19 cellular contexts compared by ENCODE assay signal in the genomic region with DNA sequence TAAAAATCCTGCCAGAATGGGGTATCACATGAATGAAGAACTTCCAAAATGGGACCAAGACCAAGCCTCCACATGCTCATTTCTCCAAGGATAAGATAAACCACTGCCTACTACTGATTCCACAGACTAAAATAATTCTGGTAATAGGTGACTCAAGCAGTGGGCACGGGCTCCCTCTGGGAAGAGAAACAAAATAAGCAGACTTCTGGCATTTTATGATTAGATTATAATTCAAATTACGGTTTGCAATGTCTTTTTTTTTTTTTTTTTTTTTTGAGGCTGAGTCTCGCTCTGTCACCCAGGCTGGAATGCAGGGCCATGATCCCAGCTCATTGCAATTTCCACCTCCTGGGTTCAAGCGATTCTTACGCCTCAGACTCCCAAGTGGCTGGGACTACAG. TPM values are rescaled to one million over a fixed set of nuclear protein-coding genes. Genes with fewer than 3 reads are reported as not detected.
A peak's percentile ranks its signal among the peaks of the same experiment; 100 is the strongest.
DNase-seq lines count a peak whose midpoint lies in the region; ATAC-seq and TF ChIP-seq lines count a peak whose summit lies in the region.
"Had no signal": no experiment of that assay in that cellular context is flagged by ENCODE, and none has a peak within 500 bp of the region (broad histone marks: within the 10 kb centered on the region; RNA-seq: fewer than 3 reads in every experiment).

No MANE protein-coding gene starts in this region.

- peak; percentile 64 for DNase-seq in AG04449 (ENCODE audit: low read depth, low spot score)
- DNase-seq in HCEC 1CT, result peak; percentile 26
- DNase-seq in astrocyte of the spinal cord (ENCODE audit: low read depth, low spot score), result peak; percentile 86
- peak in 1 of 3 donors; percentile 20 for DNase-seq in right cardiac atrium
- DNase-seq in COLO829 (ENCODE audit: low spot score), result no peak
- no peak for DNase-seq in neuronal stem cell (ENCODE audit: low spot score)
- DNase-seq in Caco-2, result no peak
- no peak for DNase-seq in NCI-H1105 treated with DMSO at 0.1 percent for 48 hours (lab: John Stamatoyannopoulos, UW)
- DNase-seq: activated CD8-positive, alpha-beta memory T cell treated with anti-CD3 and anti-CD28 coated beads, Interleukin-2, amount 50 U/mL, for 48 hours; DND-41; effector CD8-positive, alpha-beta T cell; islet precursor cell; mucosa of descending colon; NCI-H1436; NCI-H446; PC-3 had no signal

- no peak overlapping the region for H3K4me2 ChIP-seq in neuronal stem cell (ENCODE audit: insufficient read depth, low read length, poor library complexity, severe bottlenecking)

- H3K18ac ChIP-seq in neuronal stem cell (ENCODE audit: low read length), result no peak overlapping the region

- H3K36me3 ChIP-seq in neuronal stem cell (replicated peaks in 1 of 2; ENCODE audit: control insufficient read depth in 2 of 2, insufficient read depth in 2 of 2, low read length in 2 of 2) (peaks cover 0 to 1% of the 10 kb centered on the region in 2 donors), Caco-2 (ENCODE audit: control insufficient read depth, insufficient read depth, low read length) (no peaks in the 10 kb centered on the region)

- H3K9me3 ChIP-seq in right cardiac atrium (ENCODE audit: control insufficient read depth, low read length) (no peaks in the 10 kb centered on the region), neuronal stem cell (replicated peaks in 1 of 2; ENCODE audit: control insufficient read depth in 2 of 2, insufficient read depth in 1 of 2, low read depth in 1 of 2, low read length in 2 of 2) (no peaks in the 10 kb centered on the region), Caco-2 (no peaks in the 10 kb centered on the region)
- H3K9me3 ChIP-seq: mucosa of descending colon, suprapubic skin had no signal

- intact Hi-C loops in right cardiac atrium (cut with DNase I) (no loop called here), Caco-2 (cut with micrococcal nuclease; ENCODE audit: unreplicated experiment) (no loop called here)

- BruUV-seq in Caco-2 (replicated peaks; lab: Mats Ljungman, UMichigan), result no TSS peak

- H3K14ac ChIP-seq in neuronal stem cell (ENCODE audit: low read length), result no peak overlapping the region

- H3K27ac Mint-ChIP-seq in Caco-2 (ENCODE audit: unreplicated experiment), result no peak overlapping the region

- H3K4me1 ChIP-seq in right cardiac atrium (ENCODE audit: control insufficient read depth, insufficient read depth, low read length) (no peaks in the 10 kb centered on the region), neuronal stem cell (ENCODE audit: control insufficient read depth in 2 of 2, insufficient read depth in 1 of 2, low read depth in 1 of 2, low read length in 2 of 2) (no peaks in the 10 kb centered on the region), Caco-2 (no peaks in the 10 kb centered on the region)
- H3K4me1 ChIP-seq: parathyroid adenoma had no signal

- H3K4ac ChIP-seq in neuronal stem cell (ENCODE audit: low read length), result no peak overlapping the region

- H2BK120ac ChIP-seq in neuronal stem cell (ENCODE audit: low read depth, low read length), result no peak overlapping the region

- H4K8ac ChIP-seq in neuronal stem cell (ENCODE audit: low read depth, low read length), result no peak overlapping the region

- H2AK5ac ChIP-seq in neuronal stem cell (ENCODE audit: low read depth, low read length), result no peak overlapping the region

- peaks cover 2% of the 10 kb centered on the region for H3K79me1 ChIP-seq in neuronal stem cell (ENCODE audit: low read depth, low read length)

- no peak overlapping the region for H3K4me3 ChIP-seq in AG04449 (ENCODE audit: low read depth, low read length)
- no peak overlapping the region for H3K4me3 ChIP-seq in astrocyte of the spinal cord (ENCODE audit: low read depth, low read length)
- H3K4me3 ChIP-seq in right cardiac atrium (ENCODE audit: low read length), result no peak overlapping the region
- H3K4me3 ChIP-seq in neuronal stem cell (ENCODE audit: low read length in 2 of 2), result no peak overlapping the region
- no peak overlapping the region for H3K4me3 ChIP-seq in Caco-2 (ENCODE audit: low read depth, low read length)
- H3K4me3 ChIP-seq: mucosa of descending colon, suprapubic skin had no signal

- no peak overlapping the region for H3K9ac ChIP-seq in neuronal stem cell (ENCODE audit: low read depth, low read length, poor library complexity)
- H3K9ac ChIP-seq: parathyroid adenoma had no signal

- no peaks in the 10 kb centered on the region for H3K4me1 Mint-ChIP-seq in Caco-2 (ENCODE audit: low read depth, unreplicated experiment)

- H2BK12ac ChIP-seq in neuronal stem cell (ENCODE audit: low read length), result no peak overlapping the region

- no peaks in the 10 kb centered on the region for H3K9me3 Mint-ChIP-seq in Caco-2 (ENCODE audit: unreplicated experiment)

- no peak overlapping the region for H4K91ac ChIP-seq in neuronal stem cell (ENCODE audit: low read depth, low read length, poor library complexity)

- no peak overlapping the region for H3K23ac ChIP-seq in neuronal stem cell (ENCODE audit: low read depth, low read length, poor library complexity)

- WGBS in right cardiac atrium, result 48% methylated on average over 5 of the region's 5 CpGs
- no CpG with 5 or more reads among the region's 5 CpGs for WGBS in neuronal stem cell (ENCODE audit: extremely low coverage in 2 of 2, insufficient read length in 2 of 2, insufficient replicate concordance in 1 of 2), 2 donors

- H3K27me3 ChIP-seq in right cardiac atrium (ENCODE audit: control insufficient read depth, insufficient read depth), result no peaks in the 10 kb centered on the region
- H3K27me3 ChIP-seq in neuronal stem cell (ENCODE audit: control insufficient read depth in 3 of 3, insufficient read depth in 3 of 3, low read depth in 1 of 3, low read length in 3 of 3), result no peaks in the 10 kb centered on the region
- H3K27me3 ChIP-seq in Caco-2 (replicated peaks; ENCODE audit: control insufficient read depth, insufficient read depth, low read length), result no peaks in the 10 kb centered on the region
- H3K27me3 ChIP-seq: suprapubic skin had no signal

- H2BK15ac ChIP-seq in neuronal stem cell (ENCODE audit: low read length), result no peak overlapping the region

- in situ Hi-C loops in astrocyte of the spinal cord (cut with HindIII; ENCODE audit: low sequenced_read_pairs), result no loop called here

- CTCF ChIA-PET in AG04449 (lab: Yijun Ruan, JAX), result interaction anchor here (1.0 to 3.1 kb wide), 8 partner anchors 15 to 92 kb away, joined by 3 to 29 read pairs (median 6); a partner anchor contains a TSS
- CTCF ChIA-PET in Caco-2 (lab: Charles Lee), result interaction anchor here (1.3 kb wide), 1 partner anchor 51 kb away, joined by 3 read pairs; no protein-coding TSS in a partner anchor

- H2BK5ac ChIP-seq in neuronal stem cell (ENCODE audit: low read length), result no peak overlapping the region

- H3K27ac ChIP-seq in right cardiac atrium (ENCODE audit: low read length) (no peak overlapping the region), neuronal stem cell (replicated peaks; ENCODE audit: low read length) (no peak overlapping the region)
- H3K27ac ChIP-seq: parathyroid adenoma, suprapubic skin had no signal

- H2AFZ ChIP-seq in neuronal stem cell (ENCODE audit: low read length), result no peak overlapping the region
- H2AFZ ChIP-seq: parathyroid adenoma had no signal

- H3K36me3 Mint-ChIP-seq in Caco-2 (ENCODE audit: insufficient read depth, unreplicated experiment), result peaks cover 8% of the 10 kb centered on the region

- POLR2A ChIA-PET in AG04449 (lab: Yijun Ruan, JAX) (interaction anchor here (0.7 kb wide), 2 partner anchors 13 to 816 kb away, joined by 6 to 7 read pairs; no protein-coding TSS in a partner anchor), Caco-2 (lab: Charles Lee) (no interaction called here)

- TF ChIP-seq CTCF in AG04449 (IDR thresholded peaks at IDR 0.05; ENCODE audit: insufficient read depth, low read length, missing control alignments) (peak; percentile 38), astrocyte of the spinal cord (IDR thresholded peaks at IDR 0.05; ENCODE audit: low read depth, low read length) (peak; percentile 33), Caco-2 (IDR thresholded peaks at IDR 0.05; ENCODE audit: insufficient read depth in 1 of 2, low read depth in 1 of 2, low read length in 1 of 2, severe bottlenecking in 1 of 2, unreplicated experiment in 1 of 2) (no peak)

- no peak overlapping the region for H3K4me3 Mint-ChIP-seq in Caco-2 (ENCODE audit: unreplicated experiment)

- H3K27me3 Mint-ChIP-seq in Caco-2 (ENCODE audit: insufficient read depth, unreplicated experiment), result no peaks in the 10 kb centered on the region

- ATAC-seq in right cardiac atrium, result peak; percentile 72
- ATAC-seq: activated CD4-positive, CD25-positive, alpha-beta regulatory T cell treated with anti-CD3 and anti-CD28 coated beads, Interleukin-2, amount 50 U/mL, for 24 hours; mucosa of descending colon; PC-3 had no signal

RNA-seq across cellular contexts. Expression of a gene that starts 16.0 kb away (rescaled TPM):
- total RNA-seq in right cardiac atrium (100 to 1,000 TPM in 1 of 4 donors, 10 to 100 TPM in 3; 79.0 to 127 (median 84.3) TPM), Caco-2 (2022) (91.9 and 96.9 TPM in 2 replicates)
- polyA plus RNA-seq in right cardiac atrium, result 67.2 TPM
- polyA plus RNA-seq in neuronal stem cell (2013, experiment 1 of 2), result 57.2 TPM
- 62.8 TPM for polyA plus RNA-seq in neuronal stem cell (2013, experiment 2 of 2)

RNA-seq across cellular contexts. Expression of a gene that starts 42.3 kb away (rescaled TPM):
- under 1 TPM in 3 of 4 donors, not detected in 1; 0.09 to 0.17 (median 0.11) TPM for total RNA-seq in right cardiac atrium
- polyA plus RNA-seq in right cardiac atrium, result 0.05 TPM
- polyA plus RNA-seq in neuronal stem cell (2013, experiment 1 of 2), result 0.57 TPM
- 0.48 TPM for polyA plus RNA-seq in neuronal stem cell (2013, experiment 2 of 2)
- not detected in 2 replicates for total RNA-seq in Caco-2 (2022)
- total RNA-seq: PC-3, suprapubic skin had no signal

RNA-seq across cellular contexts. Expression of a gene that starts 59.7 kb away (rescaled TPM):
- total RNA-seq in right cardiac atrium (10 to 100 TPM; 12.2 to 22.0 (median 18.5) TPM), Caco-2 (2022) (117 and 137 TPM in 2 replicates)
- 11.0 TPM for polyA plus RNA-seq in right cardiac atrium
- polyA plus RNA-seq in neuronal stem cell (2013, experiment 1 of 2), result 12.0 TPM
- 13.1 TPM for polyA plus RNA-seq in neuronal stem cell (2013, experiment 2 of 2)

Comparison
In these comparisons a context has a peak if more than half of its experiments do, and no peak if none do; other contexts are left out.
1. DNase-seq: peak in AG04449 (single experiment), HCEC 1CT (single experiment) and astrocyte of the spinal cord (single experiment); none in COLO829 (single experiment), neuronal stem cell (single experiment), Caco-2 (0 of 2) and NCI-H1105 treated with DMSO at 0.1 percent for 48 hours (single experiment).
2. CTCF ChIP-seq: peak in AG04449 (single experiment) and astrocyte of the spinal cord (single experiment); none in Caco-2 (0 of 2).